16 cellular contexts compared by ENCODE assay signal in the genomic region with DNA sequence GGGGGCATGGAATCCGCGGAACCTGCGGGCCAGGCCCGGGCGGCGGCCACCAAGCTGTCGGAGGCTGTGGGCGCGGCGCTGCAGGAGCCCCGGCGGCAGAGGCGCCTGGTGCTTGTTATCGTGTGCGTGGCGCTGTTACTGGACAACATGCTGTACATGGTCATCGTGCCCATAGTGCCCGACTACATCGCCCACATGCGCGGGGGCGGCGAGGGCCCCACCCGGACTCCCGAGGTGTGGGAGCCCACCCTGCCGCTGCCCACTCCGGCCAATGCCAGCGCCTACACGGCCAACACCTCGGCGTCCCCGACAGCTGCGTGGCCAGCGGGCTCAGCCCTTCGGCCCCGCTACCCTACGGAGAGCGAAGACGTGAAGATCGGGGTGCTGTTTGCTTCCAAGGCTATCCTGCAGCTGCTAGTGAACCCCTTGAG. TPM values are rescaled to one million over a fixed set of nuclear protein-coding genes. Genes with fewer than 3 reads are reported as not detected.
A peak's percentile ranks its signal among the peaks of the same experiment; 100 is the strongest.
DNase-seq lines count a peak whose midpoint lies in the region; ATAC-seq and TF ChIP-seq lines count a peak whose summit lies in the region.
"Had no signal": no experiment of that assay in that cellular context is flagged by ENCODE, and none has a peak within 500 bp of the region (broad histone marks: within the 10 kb centered on the region; RNA-seq: fewer than 3 reads in every experiment).

No MANE protein-coding gene starts in this region.

- no peak overlapping the region for H4K5ac ChIP-seq in mesendoderm (ENCODE audit: low read length)

- no peak overlapping the region for H3K23ac ChIP-seq in mesendoderm (ENCODE audit: low read length)

- WGBS in mesendoderm (ENCODE audit: extremely low coverage, insufficient coverage, low lambda C conversion rate), result no CpG with 5 or more reads among the region's 40 CpGs
- 4 to 28% (median 9%) methylated on average over 5 to 40 of the region's 40 CpGs for WGBS in spleen, 5 donors

- H2BK120ac ChIP-seq in mesendoderm (ENCODE audit: low read depth, low read length), result no peak overlapping the region

- TF ChIP-seq POLR2A in spleen (IDR thresholded peaks at IDR 0.05), result no peak

- H3K4me2 ChIP-seq in mesendoderm (ENCODE audit: low read length), result peak overlapping the region; percentile 25

- H3K18ac ChIP-seq in mesendoderm (ENCODE audit: low read length), result no peak overlapping the region

- TF ChIP-seq CTCF in VCaP (conservative IDR thresholded peaks at IDR 0.05), result no peak
- no peak for TF ChIP-seq CTCF in spleen (IDR thresholded peaks at IDR 0.05 in 8 of 11, conservative IDR thresholded peaks at IDR 0.05 in 3 of 11)

- peak overlapping the region; percentile 35; the same call in 1 of the 2 replicates for H3K27ac ChIP-seq in VCaP
- H3K27ac ChIP-seq in mesendoderm (ENCODE audit: low read depth, low read length), result no peak overlapping the region
- no peak overlapping the region for H3K27ac ChIP-seq in spleen
- H3K27ac ChIP-seq: upper lobe of right lung had no signal

- H3K36me3 ChIP-seq in mesendoderm (ENCODE audit: control insufficient read depth, insufficient read depth, low read length), result no peaks in the 10 kb centered on the region
- H3K36me3 ChIP-seq in spleen, result no peaks in the 10 kb centered on the region
- H3K36me3 ChIP-seq: upper lobe of right lung had no signal

- H2AK5ac ChIP-seq in mesendoderm (ENCODE audit: low read length), result no peak overlapping the region

- peaks cover 0 to 18% (median 0%) of the 10 kb centered on the region in 8 donors for H3K9me3 ChIP-seq in spleen
- H3K9me3 ChIP-seq: upper lobe of right lung had no signal

- H2BK5ac ChIP-seq in mesendoderm (ENCODE audit: low read length), result no peak overlapping the region

- H3K27me3 ChIP-seq in mesendoderm (ENCODE audit: insufficient read depth, low read length, poor library complexity) (peaks cover 68% of the 10 kb centered on the region), spleen (replicated peaks in 1 of 7) (peaks cover 2 to 98% (median 87%) of the 10 kb centered on the region in 7 donors)

- ATAC-seq in HG03135 (IDR thresholded peaks at IDR 0.05; ENCODE audit: unreplicated experiment), result no peak
- ATAC-seq: upper lobe of right lung had no signal

- no peak overlapping the region for H4K8ac ChIP-seq in mesendoderm (ENCODE audit: low read depth, low read length)

- DNase-seq in NCI-H2227 (lab: John Stamatoyannopoulos, UW; ENCODE audit: unreplicated experiment) (peak; percentile 43), NCI-H2227 treated with DMSO at 0.1 percent for 48 hours (lab: John Stamatoyannopoulos, UW) (no peak), mesendoderm (no peak), spleen (peak; percentile 69), NCI-H2029 treated with DMSO at 0.1 percent for 48 hours (lab: John Stamatoyannopoulos, UW) (no peak), inferior parietal cortex (ENCODE audit: extremely low spot score) (no peak)
- DNase-seq: central memory CD4-positive, alpha-beta T cell; immature natural killer cell; stimulated activated CD4-positive, alpha-beta T cell treated with anti-CD3 and anti-CD28 coated beads, Interleukin-2, amount 100 ng/mL, for 48 hours had no signal

- H3K4me3 ChIP-seq in mesendoderm (ENCODE audit: low read length) (no peak overlapping the region), spleen (peak overlapping the region in 3 of 8 donors; percentile 0 to 24 (median 11))
- H3K4me3 ChIP-seq: upper lobe of right lung had no signal

- no peaks in the 10 kb centered on the region for H3K79me2 ChIP-seq in mesendoderm (ENCODE audit: control insufficient read depth, insufficient read depth, low read length)

- H3K4ac ChIP-seq in mesendoderm (ENCODE audit: low read depth, low read length), result no peak overlapping the region

- H3K4me1 ChIP-seq in mesendoderm (ENCODE audit: control insufficient read depth, low read depth, low read length), result no peaks in the 10 kb centered on the region
- H3K4me1 ChIP-seq in spleen, result peaks cover 0 to 48% (median 23%) of the 10 kb centered on the region in 6 donors
- H3K4me1 ChIP-seq: upper lobe of right lung had no signal

- H3K79me1 ChIP-seq in mesendoderm (ENCODE audit: low read length), result no peaks in the 10 kb centered on the region

- H3K56ac ChIP-seq in mesendoderm (ENCODE audit: low read length), result no peak overlapping the region

- no peak overlapping the region for H2BK15ac ChIP-seq in mesendoderm (replicated peaks; ENCODE audit: low read depth)

- intact Hi-C loops in spleen (cut with DNase I; ENCODE audit: low total_unique reads), result no loop called here

- H3K9ac ChIP-seq in mesendoderm (ENCODE audit: low read length), result no peak overlapping the region

RNA-seq across cellular contexts. Expression of a gene that starts 0.6 kb away (rescaled TPM):
- 0.01 TPM for polyA plus RNA-seq in mesendoderm (2013, experiment 1 of 2)
- polyA plus RNA-seq in mesendoderm (2013, experiment 2 of 2), result 0.01 TPM
- total RNA-seq in spleen, result not detected
- polyA plus RNA-seq in spleen, result not detected
- total RNA-seq: OCI-LY7, upper lobe of right lung had no signal
- polyA plus RNA-seq: immature natural killer cell had no signal

RNA-seq across cellular contexts. Expression of a gene that starts 3.1 kb away (rescaled TPM):
- not detected for polyA plus RNA-seq in mesendoderm (2013, experiment 1 of 2)
- polyA plus RNA-seq in mesendoderm (2013, experiment 2 of 2), result not detected
- not detected for total RNA-seq in spleen
- polyA plus RNA-seq in spleen, result not detected
- total RNA-seq: fibroblast of villous mesenchyme, mononuclear cell, OCI-LY7, renal cortical epithelial cell, upper lobe of right lung had no signal
- polyA plus RNA-seq: immature natural killer cell had no signal

Comparison
In these comparisons a context has a peak if more than half of its experiments do, and no peak if none do; other contexts are left out.
1. DNase-seq: peak in NCI-H2227 (single experiment) and spleen (single experiment); none in NCI-H2227 treated with DMSO at 0.1 percent for 48 hours (single experiment), mesendoderm (single experiment), NCI-H2029 treated with DMSO at 0.1 percent for 48 hours (single experiment) and inferior parietal cortex (single experiment).